18 cellular contexts compared by ENCODE assay signal in the genomic region with DNA sequence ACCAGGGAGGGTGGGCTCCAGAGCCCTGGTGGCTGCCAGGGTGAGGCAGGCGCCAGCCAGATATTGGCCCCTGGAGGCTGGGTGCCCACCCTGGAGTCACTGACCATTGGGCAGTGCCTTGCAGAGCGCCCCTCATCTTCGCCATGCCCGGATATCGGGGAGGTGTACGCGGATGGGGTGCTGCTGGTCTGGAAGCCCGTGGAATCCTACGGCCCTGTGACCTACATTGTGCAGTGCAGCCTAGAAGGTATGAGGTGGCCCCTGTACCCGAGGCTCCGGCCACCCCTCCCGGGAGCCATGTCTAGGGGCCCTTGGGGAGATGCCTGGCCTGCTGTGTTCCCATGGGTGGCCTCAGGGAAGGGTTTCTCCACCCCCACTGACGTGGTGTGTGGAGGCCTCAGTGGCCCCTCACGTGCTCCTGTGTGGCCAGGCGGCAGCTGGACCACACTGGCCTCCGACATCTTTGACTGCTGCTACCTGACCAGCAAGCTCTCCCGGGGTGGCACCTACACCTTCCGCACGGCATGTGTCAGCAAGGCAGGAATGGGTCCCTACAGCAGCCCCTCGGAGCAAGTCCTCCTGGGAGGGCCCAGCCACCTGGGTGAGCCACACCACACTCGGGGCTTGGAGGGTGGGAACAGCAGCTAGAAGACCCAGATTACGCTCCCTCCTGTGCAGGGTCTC. TPM values are rescaled to one million over a fixed set of nuclear protein-coding genes. Genes with fewer than 3 reads are reported as not detected.
DNase-seq lines count a peak whose midpoint lies in the region; ATAC-seq and TF ChIP-seq lines count a peak whose summit lies in the region.
"Had no signal": no experiment of that assay in that cellular context is flagged by ENCODE, and none has a peak within 500 bp of the region (broad histone marks: within the 10 kb centered on the region; RNA-seq: fewer than 3 reads in every experiment).

No MANE protein-coding gene starts in this region.

- no peaks in the 10 kb centered on the region for H3K36me3 Mint-ChIP-seq in CD14-positive monocyte
- H3K36me3 Mint-ChIP-seq in activated CD8-positive, alpha-beta T cell treated with anti-CD3 and anti-CD28 coated beads for 36 hours (ENCODE audit: low read depth): no peaks in the 10 kb centered on the region
- H3K36me3 Mint-ChIP-seq: stimulated activated memory B cell treated with anti-CD40 and anti-IgM and Interleukin-4, amounts not matched to agents 10 μg/mL and 1 μg/mL and 100 μg/mL, for 72 hours had no signal

- H3K9me3 ChIP-seq in right cardiac atrium (ENCODE audit: control insufficient read depth, low read length) (no peaks in the 10 kb centered on the region), stomach (no peaks in the 10 kb centered on the region)
- H3K9me3 ChIP-seq: pancreas had no signal

- ATAC-seq in right cardiac atrium: no peak
- no peak for ATAC-seq in activated CD8-positive, alpha-beta T cell treated with anti-CD3 and anti-CD28 coated beads for 36 hours
- ATAC-seq: stimulated activated memory B cell treated with anti-CD40 and anti-IgM and Interleukin-4, amounts not matched to agents 10 μg/mL and 1 μg/mL and 100 μg/mL, for 72 hours had no signal

- H3K36me3 ChIP-seq in stomach: no peaks in the 10 kb centered on the region
- no peaks in the 10 kb centered on the region for H3K36me3 ChIP-seq in brain microvascular endothelial cell (replicated peaks)
- H3K36me3 ChIP-seq: pancreas had no signal

- no peak overlapping the region for H3K4me3 ChIP-seq in right cardiac atrium (ENCODE audit: low read length)
- no peak overlapping the region for H3K4me3 ChIP-seq in stomach
- no peak overlapping the region for H3K4me3 ChIP-seq in brain microvascular endothelial cell (ENCODE audit: low read depth, low read length)
- H3K4me3 ChIP-seq: pancreas had no signal

- intact Hi-C loops in CD14-positive monocyte (cut with micrococcal nuclease) (no loop called here), right cardiac atrium (cut with DNase I) (no loop called here), stomach (cut with DNase I; ENCODE audit: low total_unique reads) (no loop called here)
- intact Hi-C loops in activated CD8-positive, alpha-beta T cell treated with anti-CD3 and anti-CD28 coated beads for 36 hours (cut with micrococcal nuclease): no loop called here

- peaks cover 22 to 30% (median 29%) of the 10 kb centered on the region in 3 donors for H3K27me3 Mint-ChIP-seq in CD14-positive monocyte (ENCODE audit: low read depth in 3 of 3)
- H3K27me3 Mint-ChIP-seq in activated CD8-positive, alpha-beta T cell treated with anti-CD3 and anti-CD28 coated beads for 36 hours: peaks cover 15% of the 10 kb centered on the region

- in situ Hi-C loops in brain microvascular endothelial cell (cut with HindIII; ENCODE audit: low pct_ligation_motif_present, low sequenced_read_pairs): no loop called here

- WGBS in right cardiac atrium: 96% methylated on average over 22 of the region's 22 CpGs
- 91 to 99% (median 97%) methylated on average over 15 to 22 of the region's 22 CpGs for WGBS in stomach, 5 donors

- CTCF ChIA-PET in activated CD8-positive, alpha-beta T cell treated with anti-CD3 and anti-CD28 coated beads for 36 hours (lab: Charles Lee): no interaction called here

- H3K27ac ChIP-seq in caudate nucleus (ENCODE audit: low read depth, low read length) (peak overlapping the region; percentile 77), right cardiac atrium (ENCODE audit: low read length) (peak overlapping the region; percentile 16), stomach (peak overlapping the region in 4 of 5 donors; percentile 25 to 74 (median 58)), brain microvascular endothelial cell (no peak overlapping the region)
- H3K27ac ChIP-seq: pancreas had no signal

- no peak for TF ChIP-seq EP300 in stomach (IDR thresholded peaks at IDR 0.05)

- TF ChIP-seq CTCF in CD14-positive monocyte (IDR thresholded peaks at IDR 0.05) (no peak), stomach (IDR thresholded peaks at IDR 0.05) (no peak), brain microvascular endothelial cell (IDR thresholded peaks at IDR 0.05; ENCODE audit: low read depth, low read length, missing control alignments) (no peak)
- no peak for TF ChIP-seq CTCF in activated CD8-positive, alpha-beta T cell treated with anti-CD3 and anti-CD28 coated beads for 36 hours (IDR thresholded peaks at IDR 0.05)

- no peaks in the 10 kb centered on the region for H3K27me3 ChIP-seq in right cardiac atrium (ENCODE audit: control insufficient read depth, insufficient read depth)
- H3K27me3 ChIP-seq in stomach: peaks cover 0 to 44% (median 15%) of the 10 kb centered on the region in 3 donors
- H3K27me3 ChIP-seq in brain microvascular endothelial cell (replicated peaks): no peaks in the 10 kb centered on the region
- H3K27me3 ChIP-seq: pancreas had no signal

- no peak for TF ChIP-seq POLR2A in stomach (IDR thresholded peaks at IDR 0.05)

- H3K9me3 Mint-ChIP-seq in CD14-positive monocyte: peaks cover 0 to 3% (median 0%) of the 10 kb centered on the region in 7 donors
- H3K9me3 Mint-ChIP-seq in activated CD8-positive, alpha-beta T cell treated with anti-CD3 and anti-CD28 coated beads for 36 hours: no peaks in the 10 kb centered on the region
- H3K9me3 Mint-ChIP-seq: stimulated activated memory B cell treated with anti-CD40 and anti-IgM and Interleukin-4, amounts not matched to agents 10 μg/mL and 1 μg/mL and 100 μg/mL, for 72 hours; T-helper 1 cell treated with Interleukin-12 subunit alpha and Interleukin-12 subunit beta and Interleukin-4 antibody, amounts not matched to agents 30 μg/mL and 1 μg/mL, for 36 hours had no signal

- H3K27ac Mint-ChIP-seq in CD14-positive monocyte: no peak overlapping the region
- H3K27ac Mint-ChIP-seq in activated CD8-positive, alpha-beta T cell treated with anti-CD3 and anti-CD28 coated beads for 36 hours: no peak overlapping the region
- H3K27ac Mint-ChIP-seq: stimulated activated memory B cell treated with anti-CD40 and anti-IgM and Interleukin-4, amounts not matched to agents 10 μg/mL and 1 μg/mL and 100 μg/mL, for 72 hours; T-helper 1 cell treated with Interleukin-12 subunit alpha and Interleukin-12 subunit beta and Interleukin-4 antibody, amounts not matched to agents 30 μg/mL and 1 μg/mL, for 36 hours had no signal

- no peak overlapping the region for H3K4me3 Mint-ChIP-seq in CD14-positive monocyte
- no peak overlapping the region for H3K4me3 Mint-ChIP-seq in activated CD8-positive, alpha-beta T cell treated with anti-CD3 and anti-CD28 coated beads for 36 hours
- H3K4me3 Mint-ChIP-seq: stimulated activated memory B cell treated with anti-CD40 and anti-IgM and Interleukin-4, amounts not matched to agents 10 μg/mL and 1 μg/mL and 100 μg/mL, for 72 hours; T-helper 1 cell treated with Interleukin-12 subunit alpha and Interleukin-12 subunit beta and Interleukin-4 antibody, amounts not matched to agents 30 μg/mL and 1 μg/mL, for 36 hours had no signal

- DNase-seq in CD14-positive monocyte (ENCODE audit: low spot score) (peak; percentile 24), caudate nucleus (lab: John Stamatoyannopoulos, UW) (no peak), right cardiac atrium (peak in 1 of 3 donors; percentile 57), stomach (no peak), brain microvascular endothelial cell (no peak), hippocampal formation (lab: John Stamatoyannopoulos, UW) (no peak), activated gamma-delta T cell treated with Interleukin-2 at 50 U/mL for 16 hours (no peak)
- no peak for DNase-seq in activated CD8-positive, alpha-beta T cell treated with anti-CD3 and anti-CD28 coated beads for 36 hours
- DNase-seq: activated CD8-positive, alpha-beta memory T cell treated with anti-CD3 and anti-CD28 coated beads, Interleukin-2, amount 50 U/mL, for 4 hours; COR-L47; GDM1; kidney glomerular epithelial cell; NCI-H1436 treated with DMSO at 0.1 percent for 48 hours; SHP77; stimulated activated CD4-positive, alpha-beta T cell treated with anti-CD3 and anti-CD28 coated beads, Interleukin-12 subunit alpha, Interleukin-12 subunit beta, amount 100 ng/mL, for 4 hours had no signal

- peaks cover 7% of the 10 kb centered on the region for H3K4me1 Mint-ChIP-seq in CD14-positive monocyte
- peaks cover 7% of the 10 kb centered on the region for H3K4me1 Mint-ChIP-seq in activated CD8-positive, alpha-beta T cell treated with anti-CD3 and anti-CD28 coated beads for 36 hours (ENCODE audit: low read depth)

- POLR2A ChIA-PET in activated CD8-positive, alpha-beta T cell treated with anti-CD3 and anti-CD28 coated beads for 36 hours (lab: Charles Lee): no interaction called here

- H3K4me1 ChIP-seq in right cardiac atrium (ENCODE audit: control insufficient read depth, insufficient read depth, low read length): peaks cover 4% of the 10 kb centered on the region
- peaks cover 14 to 46% (median 27%) of the 10 kb centered on the region in 4 donors for H3K4me1 ChIP-seq in stomach

RNA-seq across cellular contexts. Expression of gene TRIM11, which starts 30.9 kb away (rescaled TPM):
- polyA plus RNA-seq in CD14-positive monocyte: 1 to 10 TPM; 9.1 to 9.4 TPM
- total RNA-seq in right cardiac atrium: 10 to 100 TPM in 1 of 4 donors, 1 to 10 TPM in 3; 8.9 to 10.7 (median 9.5) TPM
- 5.9 TPM for polyA plus RNA-seq in right cardiac atrium
- 100 to 1,000 TPM in 1 of 5 donors, 10 to 100 TPM in 3, 1 to 10 TPM in 1; 7.1 to 163 (median 23.9) TPM for total RNA-seq in stomach
- polyA plus RNA-seq in stomach: 10 to 100 TPM in 2 of 3 donors, 1 to 10 TPM in 1; 9.4 to 15.7 (median 10.8) TPM
- total RNA-seq in activated CD8-positive, alpha-beta T cell treated with anti-CD3 and anti-CD28 coated beads for 36 hours: 10 to 100 TPM; 30.7 to 32.1 TPM

RNA-seq across cellular contexts. Expression of gene TRIM17, which starts 40.9 kb away (rescaled TPM):
- polyA plus RNA-seq in CD14-positive monocyte: not detected
- 1 to 10 TPM in 2 of 4 donors, under 1 TPM in 2; 0.56 to 2.4 (median 1.2) TPM for total RNA-seq in right cardiac atrium
- polyA plus RNA-seq in right cardiac atrium: 0.41 TPM
- total RNA-seq in stomach: 1 to 10 TPM in 3 of 5 donors, not detected in 2; 1.8 to 6.2 (median 5.3) TPM
- polyA plus RNA-seq in stomach: 1 to 10 TPM in 2 of 3 donors, not detected in 1; 1.2 to 1.7 TPM
- total RNA-seq in activated CD8-positive, alpha-beta T cell treated with anti-CD3 and anti-CD28 coated beads for 36 hours: 1 to 10 TPM; 1.9 to 2.7 TPM
